ENCODE assay signal across 17 cellular contexts in genomic region chr17:78946631-78947030, GRCh38. TPM values are rescaled to one million over a fixed set of nuclear protein-coding genes. Genes with fewer than 3 reads are reported as not detected.
"Had no signal": no experiment of that assay in that cellular context is flagged by ENCODE, and none has a peak within 500 bp of the region (broad histone marks: within the 10 kb centered on the region; RNA-seq: fewer than 3 reads in every experiment).

No MANE protein-coding gene starts in this region.

- H3K27ac ChIP-seq: colonic mucosa, psoas muscle, suprapubic skin, tibial artery, upper lobe of left lung had no signal

- H3K9me3 ChIP-seq: colonic mucosa had no signal

- H3K27me3 ChIP-seq: colonic mucosa, suprapubic skin, upper lobe of left lung, uterus had no signal

- H3K36me3 Mint-ChIP-seq: natural killer cell treated with Interleukin-12 subunit alpha and Interleukin-12 subunit beta and Interleukin-15 and Interleukin-18, amount 100 ng/mL, for 72 hours had no signal

- ATAC-seq: natural killer cell treated with Interleukin-12 subunit alpha and Interleukin-12 subunit beta and Interleukin-15 and Interleukin-18, amount 100 ng/mL, for 72 hours; psoas muscle had no signal

- H3K36me3 ChIP-seq: colonic mucosa, suprapubic skin, tibial artery, upper lobe of left lung, uterus had no signal

- DNase-seq: colonic mucosa; effector CD4-positive, alpha-beta T cell; endodermal cell; erythroblast; foreskin melanocyte; head of caudate nucleus; hippocampal formation; mammary epithelial cell; psoas muscle; small intestine; stimulated activated CD4-positive, alpha-beta T cell treated with anti-CD3 and anti-CD28 coated beads, Interleukin-12 subunit alpha, Interleukin-12 subunit beta, amount 100 ng/mL, for 4 hours; stimulated activated naive CD4-positive, alpha-beta T cell; tibial artery; upper lobe of left lung; uterus had no signal

- H3K9me3 Mint-ChIP-seq: natural killer cell treated with Interleukin-12 subunit alpha and Interleukin-12 subunit beta and Interleukin-15 and Interleukin-18, amount 100 ng/mL, for 72 hours had no signal

- H3K4me1 ChIP-seq: psoas muscle, suprapubic skin, tibial artery, upper lobe of left lung, uterus had no signal

- H3K4me3 ChIP-seq: colonic mucosa, psoas muscle, suprapubic skin, tibial artery, upper lobe of left lung, uterus had no signal

- H3K27ac Mint-ChIP-seq: endodermal cell; natural killer cell treated with Interleukin-12 subunit alpha and Interleukin-12 subunit beta and Interleukin-15 and Interleukin-18, amount 100 ng/mL, for 72 hours had no signal

- H3K4me3 Mint-ChIP-seq: endodermal cell; natural killer cell treated with Interleukin-12 subunit alpha and Interleukin-12 subunit beta and Interleukin-15 and Interleukin-18, amount 100 ng/mL, for 72 hours had no signal

RNA-seq across cellular contexts. Expression of gene CEP295NL, which starts 43.6 kb away (rescaled TPM):
- total RNA-seq: natural killer cell treated with Interleukin-12 subunit alpha and Interleukin-12 subunit beta and Interleukin-15 and Interleukin-18, amount 100 ng/mL, for 72 hours had no signal
- polyA plus RNA-seq: mammary epithelial cell had no signal
